In the genomic region with DNA sequence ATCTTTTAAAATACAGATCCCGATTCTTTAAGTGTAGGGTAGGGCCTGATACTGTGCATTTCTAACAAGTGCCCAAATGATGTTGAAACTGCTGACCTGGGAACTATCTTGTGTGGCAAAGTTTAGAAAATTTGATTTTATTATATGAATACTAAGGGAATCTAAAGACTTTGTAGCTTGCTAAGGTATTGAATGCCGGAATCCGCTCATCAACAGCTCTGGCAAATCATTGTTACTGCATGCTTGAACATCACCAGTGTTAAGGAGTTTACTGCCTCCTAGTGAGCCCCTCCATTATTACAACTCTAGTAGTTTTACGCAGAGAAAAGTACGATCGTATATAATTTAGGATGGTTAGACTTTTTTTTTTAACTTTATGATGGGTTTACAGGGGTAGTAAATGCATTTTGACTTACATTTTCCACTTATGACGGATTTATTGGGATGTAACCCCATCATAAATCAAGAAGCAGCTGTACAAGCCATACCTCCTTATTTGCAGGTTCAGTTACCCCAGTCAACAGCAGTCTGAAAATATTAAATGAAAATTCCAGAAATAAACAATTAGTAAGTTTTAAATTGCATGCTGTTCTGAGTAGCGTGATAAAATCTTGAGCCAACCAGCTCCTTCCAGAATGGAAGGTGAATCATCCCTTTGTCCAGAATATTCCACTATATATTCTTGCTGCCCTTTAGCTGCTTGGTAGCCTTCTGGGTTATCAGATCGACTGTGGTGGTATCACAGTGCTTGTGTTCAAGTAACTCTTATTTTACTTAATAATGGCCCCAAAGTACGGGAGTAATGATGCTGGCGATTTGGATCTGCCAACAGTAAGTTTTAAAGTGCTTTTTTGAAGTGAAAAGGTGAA, we compare ENCODE assay signal across 8 cellular contexts. TPM values are rescaled to one million over a fixed set of nuclear protein-coding genes. Genes with fewer than 3 reads are reported as not detected.
DNase-seq lines count a peak whose midpoint lies in the region; ATAC-seq and TF ChIP-seq lines count a peak whose summit lies in the region.

No MANE protein-coding gene starts in this region.

- DNase-seq in Caki2 (ENCODE audit: low read depth) (peak; percentile 61), NCI-H2227 treated with DMSO at 0.1 percent for 48 hours (lab: John Stamatoyannopoulos, UW) (peak; percentile 71), activated B cell treated with CpG ODN at 0.5 μM for 24 hours (no peak), epidermal melanocyte (ENCODE audit: insufficient read length, low spot score) (peak; percentile 22), mesothelial cell of epicardium (ENCODE audit: low spot score in 2 of 2, unreplicated experiment in 2 of 2) (no peak), tibial artery (no peak)

- peak overlapping the region; percentile 97 for H3K27ac Mint-ChIP-seq in activated B cell treated with CpG ODN at 0.5 μM for 24 hours
- H3K27ac Mint-ChIP-seq in mesothelial cell of epicardium = peak overlapping the region; percentile 97

- ATAC-seq in GM19395 (IDR thresholded peaks at IDR 0.05; ENCODE audit: unreplicated experiment) (peak; percentile 59), HG03442 (IDR thresholded peaks at IDR 0.05; ENCODE audit: unreplicated experiment) (peak; percentile 50), activated B cell treated with CpG ODN at 0.5 μM for 24 hours (ENCODE audit: low read depth) (peak; percentile 61)

- in situ Hi-C loops in Caki2 (cut with HindIII; ENCODE audit: low pct_unique_long_range_greater_than_20kb, low sequenced_read_pairs) = no loop called here

- H3K36me3 ChIP-seq in tibial artery = peaks cover 12 to 21% (median 20%) of the 10 kb centered on the region in 3 donors

- no peaks in the 10 kb centered on the region for H3K27me3 Mint-ChIP-seq in activated B cell treated with CpG ODN at 0.5 μM for 24 hours
- no peaks in the 10 kb centered on the region for H3K27me3 Mint-ChIP-seq in mesothelial cell of epicardium (ENCODE audit: low read depth)

- H3K27me3 ChIP-seq in tibial artery = no peaks in the 10 kb centered on the region

- POLR2A ChIA-PET in activated B cell treated with CpG ODN at 0.5 μM for 24 hours (lab: Charles Lee) = interaction anchor here (0.9 to 1.7 kb wide), 4 partner anchors 58 to 1052 kb away, joined by 3 to 12 read pairs (median 4); partner anchors contain the start of genes FPGT, LRRIQ3 and RABGGTB

- H3K9me3 ChIP-seq in tibial artery = no peaks in the 10 kb centered on the region

- CTCF ChIA-PET in activated B cell treated with CpG ODN at 0.5 μM for 24 hours (lab: Charles Lee) = interaction anchor here (0.7 to 1.7 kb wide), 11 partner anchors 11 to 535 kb away, joined by 3 to 6 read pairs (median 3); partner anchors contain the start of gene FPGT

- no peaks in the 10 kb centered on the region for H3K9me3 Mint-ChIP-seq in activated B cell treated with CpG ODN at 0.5 μM for 24 hours
- peaks cover 3% of the 10 kb centered on the region for H3K9me3 Mint-ChIP-seq in mesothelial cell of epicardium

- no peak for TF ChIP-seq CTCF in activated B cell treated with CpG ODN at 0.5 μM for 24 hours (IDR thresholded peaks at IDR 0.05)
- TF ChIP-seq CTCF in mesothelial cell of epicardium (IDR thresholded peaks at IDR 0.05; ENCODE audit: unreplicated experiment) = peak; percentile 68
- peak; percentile 53 to 64 for TF ChIP-seq CTCF in tibial artery (IDR thresholded peaks at IDR 0.05)

- H3K4me1 ChIP-seq in tibial artery = peaks cover 0 to 52% (median 34%) of the 10 kb centered on the region in 4 donors

- intact Hi-C loops in activated B cell treated with CpG ODN at 0.5 μM for 24 hours (cut with micrococcal nuclease) (loop anchor here (1.0 to 10.0 kb wide), 4 partner anchors 82 to 1053 kb away; partner anchors contain the start of genes ACADM, FPGT, LRRIQ3 and RABGGTB), tibial artery (cut with DNase I; ENCODE audit: low total_unique reads) (loop anchor here (10.0 kb wide), 1 partner anchor 539 kb away; the partner anchor contains the start of genes FPGT and LRRIQ3)

- H3K36me3 Mint-ChIP-seq in activated B cell treated with CpG ODN at 0.5 μM for 24 hours (ENCODE audit: low read depth) (peaks cover 45% of the 10 kb centered on the region), mesothelial cell of epicardium (peaks cover 22% of the 10 kb centered on the region)

- peaks cover 40% of the 10 kb centered on the region for H3K4me1 Mint-ChIP-seq in activated B cell treated with CpG ODN at 0.5 μM for 24 hours
- H3K4me1 Mint-ChIP-seq in mesothelial cell of epicardium = peaks cover 32% of the 10 kb centered on the region

- H3K4me3 Mint-ChIP-seq in activated B cell treated with CpG ODN at 0.5 μM for 24 hours = peak overlapping the region; percentile 96
- H3K4me3 Mint-ChIP-seq in mesothelial cell of epicardium = peak overlapping the region; percentile 89

- peak overlapping the region; percentile 67 to 74 for H3K4me3 ChIP-seq in tibial artery

- H3K27ac ChIP-seq in tibial artery = peak overlapping the region; percentile 84

RNA-seq across cellular contexts. Expression of gene TYW3, which starts 0.9 kb away (rescaled TPM):
- total RNA-seq in Caki2 (2014; rRNA removed; shearing (Covaris generic); ENCODE audit: low replicate concordance) = 10.0 and 13.7 TPM in 2 replicates
- 26.9 and 32.6 TPM in 2 replicates for total RNA-seq in activated B cell treated with CpG ODN at 0.5 μM for 24 hours
- 12.6 to 13.3 TPM (median 12.9 TPM) in 3 replicates for total RNA-seq in mesothelial cell of epicardium

RNA-seq across cellular contexts. Expression of gene CRYZ, which starts 1.0 kb away (rescaled TPM):
- total RNA-seq in Caki2 (2014; rRNA removed; shearing (Covaris generic); ENCODE audit: low replicate concordance) = 150 and 197 TPM in 2 replicates
- total RNA-seq in activated B cell treated with CpG ODN at 0.5 μM for 24 hours (31.2 and 31.8 TPM in 2 replicates), mesothelial cell of epicardium (21.3 to 21.7 TPM (median 21.5 TPM) in 3 replicates)

Comparison
In these comparisons a context has a peak if more than half of its experiments do, and no peak if none do; other contexts are left out.
1. DNase-seq: peak in Caki2 (single experiment), NCI-H2227 treated with DMSO at 0.1 percent for 48 hours (single experiment) and epidermal melanocyte (single experiment); none in activated B cell treated with CpG ODN at 0.5 μM for 24 hours (single experiment), mesothelial cell of epicardium (0 of 2) and tibial artery (0 of 2).
2. Peak in every context shown above with its lines, with median percentiles within 50 percentile points of each other: ATAC-seq.